In the genomic region with DNA sequence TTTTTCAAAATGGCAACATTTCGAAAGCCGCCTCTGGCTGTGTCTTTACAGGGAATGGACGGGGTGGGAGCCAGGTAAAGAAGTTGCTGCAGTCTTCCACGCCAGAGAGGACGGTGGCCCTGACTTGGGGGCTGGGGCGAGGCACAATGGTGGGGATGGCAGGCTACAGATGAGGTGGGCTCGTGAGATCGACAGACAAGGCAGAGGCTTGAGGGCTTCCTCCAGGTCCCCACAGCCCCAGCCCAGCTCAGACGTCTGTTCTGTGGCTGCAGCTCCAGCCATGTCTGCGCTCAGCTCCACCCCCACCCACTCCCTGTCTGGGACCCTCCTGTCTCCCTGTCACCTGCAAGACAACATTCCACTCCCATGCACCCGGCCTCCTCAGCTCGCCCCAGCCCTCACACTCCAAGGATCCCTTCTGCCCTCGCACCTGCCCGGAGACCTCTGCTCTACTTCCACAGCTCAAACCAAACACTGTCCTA, we compare ENCODE assay signal across 18 cellular contexts. TPM values are rescaled to one million over a fixed set of nuclear protein-coding genes. Genes with fewer than 3 reads are reported as not detected.
DNase-seq lines count a peak whose midpoint lies in the region; ATAC-seq, FAIRE-seq and TF ChIP-seq lines count a peak whose summit lies in the region.
"Had no signal": no experiment of that assay in that cellular context is flagged by ENCODE, and none has a peak within 500 bp of the region (broad histone marks: within the 10 kb centered on the region; RNA-seq: fewer than 3 reads in every experiment).

No MANE protein-coding gene starts in this region.

- H3K9me3 ChIP-seq in duodenal mucosa (ENCODE audit: control insufficient read depth in 1 of 2, low read length in 2 of 2), result no peaks in the 10 kb centered on the region
- H3K9me3 ChIP-seq in pancreas, result no peaks in the 10 kb centered on the region

- H3K36me3 Mint-ChIP-seq in T-helper 2 cell treated with Interferon-gamma antibody and Interleukin-4, amounts not matched to agents 5 μg/mL and 100 μg/mL, for 36 hours (ENCODE audit: low read depth), result peaks cover 2% of the 10 kb centered on the region
- H3K36me3 Mint-ChIP-seq: naive thymus-derived CD8-positive, alpha-beta T cell had no signal

- intact Hi-C loops in pancreas (cut with DNase I), result loop anchor here in 1 of 3 donors (5.0 kb wide), 1 partner anchor 192 kb away; no protein-coding TSS in a partner anchor

- H3K27me3 Mint-ChIP-seq in T-helper 2 cell treated with Interferon-gamma antibody and Interleukin-4, amounts not matched to agents 5 μg/mL and 100 μg/mL, for 36 hours (ENCODE audit: low read depth), result no peaks in the 10 kb centered on the region
- H3K27me3 Mint-ChIP-seq: naive thymus-derived CD8-positive, alpha-beta T cell had no signal

- H3K9me3 Mint-ChIP-seq in T-helper 2 cell treated with Interferon-gamma antibody and Interleukin-4, amounts not matched to agents 5 μg/mL and 100 μg/mL, for 36 hours, result no peaks in the 10 kb centered on the region
- H3K9me3 Mint-ChIP-seq: activated T-cell treated with anti-CD3 and anti-CD28 coated beads, Interleukin-2, amount 50 U/mL, for 72 hours; naive thymus-derived CD8-positive, alpha-beta T cell had no signal

- no peak overlapping the region for H3K4me3 ChIP-seq in duodenal mucosa (ENCODE audit: low read depth in 1 of 2, low read length in 2 of 2)
- H3K4me3 ChIP-seq in pancreas, result no peak overlapping the region
- no peak overlapping the region for H3K4me3 ChIP-seq in brain microvascular endothelial cell (ENCODE audit: low read depth, low read length)

- ATAC-seq in pancreas (peak in 3 of 4 donors; percentile 0 to 45 (median 1)), GM21786 (IDR thresholded peaks at IDR 0.05; ENCODE audit: unreplicated experiment) (no peak)
- ATAC-seq: activated T-cell treated with anti-CD3 and anti-CD28 coated beads, Interleukin-2, amount 50 U/mL, for 72 hours; naive thymus-derived CD8-positive, alpha-beta T cell; Panc1 had no signal

- no peaks in the 10 kb centered on the region for H3K27me3 ChIP-seq in duodenal mucosa (ENCODE audit: control insufficient read depth in 1 of 2, insufficient read depth in 2 of 2, low read length in 2 of 2)
- no peaks in the 10 kb centered on the region for H3K27me3 ChIP-seq in pancreas
- no peaks in the 10 kb centered on the region for H3K27me3 ChIP-seq in brain microvascular endothelial cell (replicated peaks)

- TF ChIP-seq CTCF in D721Med (IDR thresholded peaks at IDR 0.05; ENCODE audit: insufficient read depth, missing control alignments) (no peak), pancreas (IDR thresholded peaks at IDR 0.05) (no peak), brain microvascular endothelial cell (IDR thresholded peaks at IDR 0.05; ENCODE audit: low read depth, low read length, missing control alignments) (no peak)

- H3K9ac ChIP-seq in duodenal mucosa (ENCODE audit: low read depth in 1 of 2, low read length in 2 of 2), result peak overlapping the region in 1 of 2 donors; percentile 44
- H3K9ac ChIP-seq: KMS-11 had no signal

- H3K4me1 Mint-ChIP-seq in T-helper 2 cell treated with Interferon-gamma antibody and Interleukin-4, amounts not matched to agents 5 μg/mL and 100 μg/mL, for 36 hours (ENCODE audit: low read depth), result peaks cover 14% of the 10 kb centered on the region

- in situ Hi-C loops in brain microvascular endothelial cell (cut with HindIII; ENCODE audit: low pct_ligation_motif_present, low sequenced_read_pairs), result no loop called here

- FAIRE-seq in D721Med (lab: Jason Lieb, UNC) (no peak), pancreas (lab: Jason Lieb, UNC) (no peak)

- H3K27ac Mint-ChIP-seq in T-helper 2 cell treated with Interferon-gamma antibody and Interleukin-4, amounts not matched to agents 5 μg/mL and 100 μg/mL, for 36 hours, result peak overlapping the region; percentile 23
- H3K27ac Mint-ChIP-seq: activated T-cell treated with anti-CD3 and anti-CD28 coated beads, Interleukin-2, amount 50 U/mL, for 72 hours had no signal

- DNase-seq in T-helper 2 cell treated with Interferon-gamma antibody and Interleukin-4, amounts not matched to agents 5 μg/mL and 100 μg/mL, for 36 hours (ENCODE audit: low spot score), result no peak
- DNase-seq in T-helper 2 cell, result no peak
- peak; percentile 9 for DNase-seq in D721Med (ENCODE audit: insufficient read length, low spot score)
- DNase-seq in pancreas, result peak in 3 of 6 donors; percentile 29 to 80 (median 66)
- DNase-seq in brain microvascular endothelial cell, result no peak
- no peak for DNase-seq in CD1c-positive myeloid dendritic cell (ENCODE audit: extremely low spot score)
- DNase-seq: activated CD4-positive, alpha-beta T cell treated with anti-CD3 and anti-CD28 coated beads for 4 hours; activated T-cell treated with anti-CD3 and anti-CD28 coated beads, Interleukin-2, amount 50 U/mL, for 72 hours; cortex of kidney; HCEC 1CT; head of caudate nucleus; kidney glomerular epithelial cell; naive thymus-derived CD8-positive, alpha-beta T cell; NCI-H524 had no signal

- H3K27ac ChIP-seq in duodenal mucosa (ENCODE audit: low read depth, low read length) (peak overlapping the region; percentile 51), pancreas (peak overlapping the region; percentile 77 to 91 (median 82)), brain microvascular endothelial cell (no peak overlapping the region)
- H3K27ac ChIP-seq: KMS-11 had no signal

- no peak overlapping the region for H3K4me3 Mint-ChIP-seq in T-helper 2 cell treated with Interferon-gamma antibody and Interleukin-4, amounts not matched to agents 5 μg/mL and 100 μg/mL, for 36 hours
- H3K4me3 Mint-ChIP-seq: activated T-cell treated with anti-CD3 and anti-CD28 coated beads, Interleukin-2, amount 50 U/mL, for 72 hours; naive thymus-derived CD8-positive, alpha-beta T cell had no signal

- H3K4me1 ChIP-seq in duodenal mucosa (ENCODE audit: control insufficient read depth in 1 of 2, insufficient read depth in 2 of 2, low read length in 2 of 2) (peaks cover 28 to 41% of the 10 kb centered on the region in 2 donors), pancreas (peaks cover 21 to 27% (median 26%) of the 10 kb centered on the region in 3 donors)

- H3K36me3 ChIP-seq in duodenal mucosa (ENCODE audit: control insufficient read depth in 1 of 2, insufficient read depth in 2 of 2, low read length in 2 of 2) (peaks cover 7 to 27% of the 10 kb centered on the region in 2 donors), pancreas (peaks cover 0 to 7% (median 0%) of the 10 kb centered on the region in 3 donors), brain microvascular endothelial cell (replicated peaks) (no peaks in the 10 kb centered on the region)

- 38 to 39% methylated on average over 14 of the region's 14 CpGs for WGBS in pancreas, 2 donors

RNA-seq across cellular contexts. Expression of a gene that starts 7.4 kb away (rescaled TPM):
- under 1 TPM in 4 of 6 donors, not detected in 2; 0.09 to 0.14 (median 0.11) TPM for total RNA-seq in pancreas
- under 1 TPM; 0.12 to 0.15 TPM for polyA plus RNA-seq in pancreas
- polyA plus RNA-seq: naive thymus-derived CD8-positive, alpha-beta T cell had no signal

RNA-seq across cellular contexts. Expression of a gene that starts 12.0 kb away (rescaled TPM):
- total RNA-seq in pancreas, result 1 to 10 TPM; 2.1 to 3.5 (median 2.7) TPM
- 1 to 10 TPM; 1.6 to 2.2 TPM for polyA plus RNA-seq in pancreas

RNA-seq across cellular contexts. Expression of a gene that starts 19.5 kb away (rescaled TPM):
- 10 to 100 TPM; 15.8 to 22.4 (median 18.8) TPM for total RNA-seq in pancreas
- 10 to 100 TPM; 29.4 to 40.0 TPM for polyA plus RNA-seq in pancreas

RNA-seq across cellular contexts. Expression of a gene that starts 31.5 kb away (rescaled TPM):
- under 1 TPM; 0.23 to 0.92 (median 0.56) TPM for total RNA-seq in pancreas
- polyA plus RNA-seq in pancreas, result under 1 TPM; 0.54 to 0.91 TPM
